23 cellular contexts compared by ENCODE assay signal in genomic region chrX:21705215-21705614, GRCh38. TPM values are rescaled to one million over a fixed set of nuclear protein-coding genes. Genes with fewer than 3 reads are reported as not detected.
A peak's percentile ranks its signal among the peaks of the same experiment; 100 is the strongest.
DNase-seq lines count a peak whose midpoint lies in the region; ATAC-seq, FAIRE-seq and TF ChIP-seq lines count a peak whose summit lies in the region.
"Had no signal": no experiment of that assay in that cellular context is flagged by ENCODE, and none has a peak within 500 bp of the region (broad histone marks: within the 10 kb centered on the region; RNA-seq: fewer than 3 reads in every experiment).

No MANE protein-coding gene starts in this region.

- no peak for TF ChIP-seq RAD21 in HepG2 (CRISPR knock-in tag; IDR thresholded peaks at IDR 0.05)

- peak; percentile 42 for FAIRE-seq in HepG2 (lab: Jason Lieb, UNC)
- peak; percentile 64 for FAIRE-seq in astrocyte (lab: Jason Lieb, UNC)
- no peak for FAIRE-seq in small intestine (lab: Jason Lieb, UNC)
- FAIRE-seq: G401.6, GM12892, GM19239, H1 had no signal

- H3K9me3 ChIP-seq in HepG2 (ENCODE audit: low read length) (no peaks in the 10 kb centered on the region), right lobe of liver (no peaks in the 10 kb centered on the region), astrocyte (ENCODE audit: insufficient read depth, low read depth, low read length) (no peaks in the 10 kb centered on the region), small intestine (ENCODE audit: control insufficient read depth, low read depth) (no peaks in the 10 kb centered on the region)

- H3K36me3 ChIP-seq in HepG2 (replicated peaks in 1 of 2; ENCODE audit: control insufficient read depth in 1 of 2, insufficient read depth in 2 of 2, low read length in 2 of 2) = no peaks in the 10 kb centered on the region
- H3K36me3 ChIP-seq in right lobe of liver = no peaks in the 10 kb centered on the region
- H3K36me3 ChIP-seq in astrocyte (ENCODE audit: insufficient read depth, low read length) = no peaks in the 10 kb centered on the region
- H3K36me3 ChIP-seq in small intestine (ENCODE audit: control insufficient read depth in 2 of 2, insufficient read depth in 2 of 2, low read length in 2 of 2) = no peaks in the 10 kb centered on the region

- 0 out of 2 replicates have a peak overlapping the region, but pooled peaks have one; percentile 18 for H3K4me2 ChIP-seq in HepG2 (ENCODE audit: low read depth, low read length)
- no peak overlapping the region for H3K4me2 ChIP-seq in astrocyte (ENCODE audit: low read length)

- TF ChIP-seq CTCF in HepG2 (CRISPR knock-in tag; IDR thresholded peaks at IDR 0.05) = no peak
- no peak for TF ChIP-seq CTCF in right lobe of liver (IDR thresholded peaks at IDR 0.05)
- TF ChIP-seq CTCF in astrocyte (IDR thresholded peaks at IDR 0.05; ENCODE audit: insufficient read depth, low read depth, low read length) = no peak
- TF ChIP-seq CTCF in neural crest cell (conservative IDR thresholded peaks at IDR 0.05) = no peak
- TF ChIP-seq CTCF in natural killer cell (IDR thresholded peaks at IDR 0.05) = no peak

- no peaks in the 10 kb centered on the region for H3K9me3 Mint-ChIP-seq in astrocyte (ENCODE audit: unreplicated experiment)
- H3K9me3 Mint-ChIP-seq in neural crest cell = peaks cover 7% of the 10 kb centered on the region
- H3K9me3 Mint-ChIP-seq in natural killer cell = no peaks in the 10 kb centered on the region

- H3K27me3 ChIP-seq in HepG2 (ENCODE audit: control insufficient read depth in 1 of 2, insufficient read depth in 2 of 2, low read length in 2 of 2) (no peaks in the 10 kb centered on the region), right lobe of liver (no peaks in the 10 kb centered on the region), astrocyte (ENCODE audit: insufficient read depth, low read length) (no peaks in the 10 kb centered on the region), small intestine (ENCODE audit: control insufficient read depth in 2 of 2, insufficient read depth in 2 of 2, low read length in 2 of 2) (no peaks in the 10 kb centered on the region)

- peaks cover 7% of the 10 kb centered on the region; the same call in 1 of the 2 replicates for H3K4me1 ChIP-seq in HepG2 (ENCODE audit: insufficient read depth, low read length)
- peaks cover 0 to 12% (median 0%) of the 10 kb centered on the region in 4 donors for H3K4me1 ChIP-seq in right lobe of liver
- peaks cover 3% of the 10 kb centered on the region for H3K4me1 ChIP-seq in astrocyte (ENCODE audit: insufficient read depth, low read length)
- H3K4me1 ChIP-seq in small intestine (ENCODE audit: control insufficient read depth in 2 of 2, insufficient read depth in 1 of 2, low read depth in 1 of 2, low read length in 1 of 2) = no peaks in the 10 kb centered on the region

- H4K20me1 ChIP-seq in HepG2 (ENCODE audit: insufficient read depth, low read length) = no peaks in the 10 kb centered on the region
- no peaks in the 10 kb centered on the region for H4K20me1 ChIP-seq in astrocyte (ENCODE audit: insufficient read depth, low read length)

- BruUV-seq in HepG2 (replicated peaks; lab: Mats Ljungman, UMichigan) = no TSS peak

- in situ Hi-C loops in HepG2 (cut with HindIII; ENCODE audit: extremely low pct_ligation_motif_present, low pct_unique_long_range_greater_than_20kb) = no loop called here

- H3K27ac Mint-ChIP-seq in astrocyte (ENCODE audit: unreplicated experiment) = no peak overlapping the region
- H3K27ac Mint-ChIP-seq in neural crest cell (ENCODE audit: unreplicated experiment) = peak overlapping the region; percentile 76
- no peak overlapping the region for H3K27ac Mint-ChIP-seq in natural killer cell
- H3K27ac Mint-ChIP-seq: CD4-positive, alpha-beta memory T cell had no signal

- TF ChIP-seq POLR2A in HepG2 (IDR thresholded peaks at IDR 0.05; ENCODE audit: insufficient read depth in 1 of 2, low read depth in 2 of 2, low read length in 2 of 2) (no peak), right lobe of liver (IDR thresholded peaks at IDR 0.05) (no peak)

- H3K36me3 Mint-ChIP-seq in astrocyte (ENCODE audit: low read depth, unreplicated experiment) (no peaks in the 10 kb centered on the region), neural crest cell (ENCODE audit: low read depth) (no peaks in the 10 kb centered on the region), natural killer cell (no peaks in the 10 kb centered on the region)
- H3K36me3 Mint-ChIP-seq: CD4-positive, alpha-beta memory T cell had no signal

- intact Hi-C loops in HepG2 (cut with micrococcal nuclease; ENCODE audit: unreplicated experiment) = loop anchor here (5.0 to 10.0 kb wide), 2 partner anchors 42 to 90 kb away; no protein-coding TSS in a partner anchor
- intact Hi-C loops in right lobe of liver (cut with DNase I) = no loop called here
- intact Hi-C loops in natural killer cell (cut with micrococcal nuclease) = no loop called here

- TF ChIP-seq EP300 in HepG2 (IDR thresholded peaks at IDR 0.05; ENCODE audit: low read depth in 2 of 2, low read length in 2 of 2) = no peak
- no peak for TF ChIP-seq EP300 in HepG2 (CRISPR knock-in tag; IDR thresholded peaks at IDR 0.05; ENCODE audit: borderline replicate concordance)

- POLR2A ChIA-PET in HepG2 (lab: Yijun Ruan, JAX) = no interaction called here

- H3K4me1 Mint-ChIP-seq in astrocyte (ENCODE audit: low read depth, unreplicated experiment) (peaks cover 2% of the 10 kb centered on the region), neural crest cell (peaks cover 28% of the 10 kb centered on the region), natural killer cell (no peaks in the 10 kb centered on the region)
- H3K4me1 Mint-ChIP-seq: CD4-positive, alpha-beta memory T cell had no signal

- H2AFZ ChIP-seq in HepG2 (ENCODE audit: low read length) = no peak overlapping the region
- H2AFZ ChIP-seq in astrocyte (ENCODE audit: low read depth, low read length) = no peak overlapping the region
- H2AFZ ChIP-seq: GM23248 had no signal

- H3K4me3 ChIP-seq in HepG2 (replicated peaks in 1 of 3; ENCODE audit: insufficient read depth in 1 of 3, low read depth in 2 of 3, low read length in 3 of 3) (no peak overlapping the region), right lobe of liver (no peak overlapping the region), astrocyte (ENCODE audit: insufficient read depth, low read depth, low read length) (no peak overlapping the region), small intestine (ENCODE audit: low read depth in 1 of 2, low read length in 2 of 2) (no peak overlapping the region)
- H3K4me3 ChIP-seq: GM23248 had no signal

- H3K9ac ChIP-seq in HepG2 (ENCODE audit: insufficient read depth, low read depth, low read length) (no peak overlapping the region), astrocyte (ENCODE audit: low read length) (no peak overlapping the region)
- H3K9ac ChIP-seq: GM23248 had no signal

- H3K27me3 Mint-ChIP-seq in astrocyte (ENCODE audit: low read depth, unreplicated experiment) = no peaks in the 10 kb centered on the region
- no peaks in the 10 kb centered on the region for H3K27me3 Mint-ChIP-seq in neural crest cell (ENCODE audit: low read depth)
- peaks cover 0 to 6% of the 10 kb centered on the region in 2 donors for H3K27me3 Mint-ChIP-seq in natural killer cell (ENCODE audit: low read depth in 2 of 2)
- H3K27me3 Mint-ChIP-seq: CD4-positive, alpha-beta memory T cell had no signal

- ATAC-seq in HepG2 (peak; percentile 52; the same call in 2 of the 3 replicates), right lobe of liver (no peak), GM18909 (IDR thresholded peaks at IDR 0.05; ENCODE audit: poor library complexity, unreplicated experiment) (no peak), natural killer cell (no peak)

- H3K4me3 Mint-ChIP-seq in astrocyte (ENCODE audit: unreplicated experiment) (no peak overlapping the region), neural crest cell (no peak overlapping the region), natural killer cell (no peak overlapping the region)
- H3K4me3 Mint-ChIP-seq: CD4-positive, alpha-beta memory T cell had no signal

- CTCF ChIA-PET in HepG2 (lab: Yijun Ruan, JAX; ENCODE audit: low intra/inter-chr PET ratio, low total read pairs) = no interaction called here

- peak; percentile 35 for DNase-seq in HepG2 (ENCODE audit: low spot score)
- no peak for DNase-seq in right lobe of liver
- DNase-seq in astrocyte (ENCODE audit: low read depth) = no peak
- no peak for DNase-seq in neural crest cell (ENCODE audit: low read depth, low spot score)
- DNase-seq in small intestine = peak; percentile 13
- no peak for DNase-seq in natural killer cell
- no peak for DNase-seq in NK-92 treated with Interleukin-12 subunit alpha and Interleukin-12 subunit beta, amount 100 ng/mL, for 24 hours (lab: John Stamatoyannopoulos, UW)
- DNase-seq: 8988T; C1 segment of cervical spinal cord; CD4-positive, alpha-beta memory T cell; COR-L47; DMS153; DND-41; GM23248; H7; HCEC 1CT had no signal

- WGBS in HepG2 (ENCODE audit: low lambda C conversion rate) = 0% methylated on average over 1 of the region's 4 CpGs
- WGBS in right lobe of liver (ENCODE audit: insufficient coverage, low coverage, low lambda C conversion rate, missing lambda C conversion rate) = 52% methylated on average over 4 of the region's 4 CpGs
- 5 to 53% (median 21%) methylated on average over 4 of the region's 4 CpGs for WGBS in small intestine, 3 donors

- H3K79me2 ChIP-seq in HepG2 (ENCODE audit: insufficient read depth, low read length) (no peaks in the 10 kb centered on the region), astrocyte (ENCODE audit: insufficient read depth, low read length) (no peaks in the 10 kb centered on the region)

- H3K27ac ChIP-seq in HepG2 (ENCODE audit: extremely low read length, insufficient read depth, low read length) (no peak overlapping the region), right lobe of liver (no peak overlapping the region), astrocyte (ENCODE audit: low read depth, low read length) (no peak overlapping the region), small intestine (ENCODE audit: low read depth in 1 of 2, low read length in 1 of 2) (no peak overlapping the region)
- H3K27ac ChIP-seq: GM23248 had no signal

RNA-seq across cellular contexts. Expression of gene KLHL34, which starts 47.1 kb away (rescaled TPM):
- total RNA-seq in HepG2 (2016; rRNA removed; fragmentation: Illumina TruSeq; extraction: Trizol) = not detected in 2 replicates
- total RNA-seq in HepG2 (2016; cell fraction: cytosol; rRNA removed; fragmentation: Illumina TruSeq; extraction: Trizol; ENCODE audit: low read depth) = not detected in 2 replicates
- total RNA-seq in HepG2 (2016; cell fraction: insoluble cytoplasmic fraction; rRNA removed; fragmentation: Illumina TruSeq; extraction: Trizol) = not detected in 2 replicates
- total RNA-seq in HepG2 (2016; cell fraction: membrane; rRNA removed; fragmentation: Illumina TruSeq; extraction: Trizol) = not detected in 2 replicates
- not detected in 2 replicates for total RNA-seq in HepG2 (2016; cell fraction: nucleus; rRNA removed; fragmentation: Illumina TruSeq; extraction: Trizol)
- not detected in 2 replicates for polyA plus RNA-seq in HepG2 (2011; rRNA removed)
- polyA plus RNA-seq in HepG2 (2011; cell fraction: cytosol; rRNA removed) = not detected in 2 replicates
- polyA plus RNA-seq in HepG2 (2011; cell fraction: nucleus; rRNA removed) = not detected in 2 replicates
- not detected in 2 replicates for polyA plus RNA-seq in HepG2 (2012)
- polyA plus RNA-seq in HepG2 (2016; cell fraction: cytosol; fragmentation: Illumina TruSeq; extraction: Trizol; ENCODE audit: low read depth) = not detected in 2 replicates
- polyA plus RNA-seq in HepG2 (2016; cell fraction: insoluble cytoplasmic fraction; fragmentation: Illumina TruSeq; extraction: Trizol; ENCODE audit: low read depth) = not detected in 2 replicates
- polyA plus RNA-seq in HepG2 (2016; cell fraction: membrane; fragmentation: Illumina TruSeq; extraction: Trizol; ENCODE audit: low read depth) = not detected in 2 replicates
- not detected in 2 replicates for polyA plus RNA-seq in HepG2 (2016; cell fraction: nucleus; fragmentation: Illumina TruSeq; extraction: Trizol; ENCODE audit: insufficient read depth, low read depth)
- not detected in 2 replicates for polyA minus RNA-seq in HepG2 (2011; rRNA and poly(A)+ RNA removed; ENCODE audit: low replicate concordance)
- not detected in 2 replicates for polyA minus RNA-seq in HepG2 (2011; cell fraction: cytosol; rRNA and poly(A)+ RNA removed)
- not detected in 2 replicates for polyA minus RNA-seq in HepG2 (2011; cell fraction: nucleus; rRNA and poly(A)+ RNA removed)
- under 1 TPM in 5 of 6 experiments, not detected in 1; 0.06 to 0.18 (median 0.10) TPM for total RNA-seq in right lobe of liver
- total RNA-seq in astrocyte = not detected in 2 replicates
- not detected in 2 replicates for total RNA-seq in neural crest cell
- polyA plus RNA-seq in small intestine = 1 to 10 TPM in 2 of 3 donors, under 1 TPM in 1; 0.81 to 1.3 (median 1.0) TPM
- total RNA-seq in natural killer cell = not detected
- total RNA-seq: A673, GM23248, H1, H7 had no signal
- polyA plus RNA-seq: BJ, GM23248, H1 had no signal

RNA-seq across cellular contexts. Expression of gene SMPX, which starts 52.7 kb away (rescaled TPM):
- total RNA-seq in HepG2 (2016; rRNA removed; fragmentation: Illumina TruSeq; extraction: Trizol) (0.67 and 1.8 TPM in 2 replicates), right lobe of liver (1 to 10 TPM in 1 of 6 experiments, under 1 TPM in 4, not detected in 1; 0.32 to 1.1 (median 0.56) TPM), astrocyte (not detected in 2 replicates), neural crest cell (0.51 TPM in 1 of 2 replicates, not detected in the other), natural killer cell (not detected)
- total RNA-seq in HepG2 (2016; cell fraction: cytosol; rRNA removed; fragmentation: Illumina TruSeq; extraction: Trizol; ENCODE audit: low read depth) = 0.44 and 0.61 TPM in 2 replicates
- total RNA-seq in HepG2 (2016; cell fraction: insoluble cytoplasmic fraction; rRNA removed; fragmentation: Illumina TruSeq; extraction: Trizol) = 1.2 and 1.8 TPM in 2 replicates
- 0.48 and 0.71 TPM in 2 replicates for total RNA-seq in HepG2 (2016; cell fraction: membrane; rRNA removed; fragmentation: Illumina TruSeq; extraction: Trizol)
- 3.1 and 5.3 TPM in 2 replicates for total RNA-seq in HepG2 (2016; cell fraction: nucleus; rRNA removed; fragmentation: Illumina TruSeq; extraction: Trizol)
- polyA plus RNA-seq in HepG2 (2011; rRNA removed) (0.91 and 0.95 TPM in 2 replicates), small intestine (1 to 10 TPM in 1 of 3 donors, under 1 TPM in 1, not detected in 1; 0.24 to 4.1 TPM)
- polyA plus RNA-seq in HepG2 (2011; cell fraction: cytosol; rRNA removed) = 0.16 and 0.23 TPM in 2 replicates
- polyA plus RNA-seq in HepG2 (2011; cell fraction: nucleus; rRNA removed) = 2.5 and 2.9 TPM in 2 replicates
- polyA plus RNA-seq in HepG2 (2012) = 0.52 and 2.3 TPM in 2 replicates
- polyA plus RNA-seq in HepG2 (2016; cell fraction: cytosol; fragmentation: Illumina TruSeq; extraction: Trizol; ENCODE audit: low read depth) = 0.40 and 0.52 TPM in 2 replicates
- polyA plus RNA-seq in HepG2 (2016; cell fraction: insoluble cytoplasmic fraction; fragmentation: Illumina TruSeq; extraction: Trizol; ENCODE audit: low read depth) = 0.56 and 1.7 TPM in 2 replicates
- polyA plus RNA-seq in HepG2 (2016; cell fraction: membrane; fragmentation: Illumina TruSeq; extraction: Trizol; ENCODE audit: low read depth) = 0.56 and 0.82 TPM in 2 replicates
- polyA plus RNA-seq in HepG2 (2016; cell fraction: nucleus; fragmentation: Illumina TruSeq; extraction: Trizol; ENCODE audit: insufficient read depth, low read depth) = 12.4 and 13.9 TPM in 2 replicates
- polyA minus RNA-seq in HepG2 (2011; rRNA and poly(A)+ RNA removed; ENCODE audit: low replicate concordance) = not detected in 2 replicates
- polyA minus RNA-seq in HepG2 (2011; cell fraction: cytosol; rRNA and poly(A)+ RNA removed) = not detected in 2 replicates
- 0.64 and 2.0 TPM in 2 replicates for polyA minus RNA-seq in HepG2 (2011; cell fraction: nucleus; rRNA and poly(A)+ RNA removed)
- total RNA-seq: A673; CD4-positive, alpha-beta memory T cell; GM23248; H1 had no signal
- polyA plus RNA-seq: BJ; CD4-positive, alpha-beta memory T cell; GM23248; H1 had no signal

Comparison
In these comparisons a context has a peak if more than half of its experiments do, and no peak if none do; other contexts are left out.
1. DNase-seq: peak in HepG2 (single experiment) and small intestine (single experiment); none in right lobe of liver (0 of 3), astrocyte (single experiment), neural crest cell (single experiment), natural killer cell (single experiment) and NK-92 treated with Interleukin-12 subunit alpha and Interleukin-12 subunit beta, amount 100 ng/mL, for 24 hours (single experiment).